8 cellular contexts compared by ENCODE assay signal in the genomic region with DNA sequence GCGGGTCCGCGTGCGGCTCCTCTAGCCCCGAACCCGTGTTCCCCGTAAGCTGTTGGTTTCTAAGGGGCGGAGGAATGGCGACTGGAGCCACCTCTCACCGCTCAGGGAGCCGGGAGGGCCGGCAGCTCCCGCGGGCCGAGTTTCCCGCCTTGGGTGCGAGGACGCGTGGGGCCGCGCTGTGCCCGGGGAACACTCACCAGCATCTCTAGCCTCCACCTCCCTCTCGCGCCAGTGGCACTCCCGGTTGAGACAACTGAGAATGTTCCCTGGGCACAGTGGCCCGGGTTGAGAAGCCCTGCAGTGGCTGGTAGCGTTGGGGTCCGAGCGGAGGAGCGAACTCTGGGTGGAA. TPM values are rescaled to one million over a fixed set of nuclear protein-coding genes. Genes with fewer than 3 reads are reported as not detected.
A peak's percentile ranks its signal among the peaks of the same experiment; 100 is the strongest.
DNase-seq lines count a peak whose midpoint lies in the region; FAIRE-seq and TF ChIP-seq lines count a peak whose summit lies in the region.

No MANE protein-coding gene starts in this region.

- peak overlapping the region; percentile 89 for H3K9ac ChIP-seq in astrocyte (ENCODE audit: low read length)

- H3K27ac ChIP-seq in astrocyte (ENCODE audit: low read depth, low read length) (peak overlapping the region; percentile 80), stomach (peak overlapping the region; percentile 87 to 93 (median 90))

- H3K36me3 ChIP-seq in astrocyte (ENCODE audit: insufficient read depth, low read length) (peaks cover 2% of the 10 kb centered on the region), stomach (peaks cover 18 to 41% (median 39%) of the 10 kb centered on the region in 4 donors)

- intact Hi-C loops in stomach (cut with DNase I; ENCODE audit: low total_unique reads) = no loop called here

- peaks cover 5% of the 10 kb centered on the region for H3K36me3 Mint-ChIP-seq in astrocyte (ENCODE audit: low read depth, unreplicated experiment)

- H3K9me3 Mint-ChIP-seq in astrocyte (ENCODE audit: unreplicated experiment) = no peaks in the 10 kb centered on the region

- H3K4me2 ChIP-seq in astrocyte (ENCODE audit: low read length) = peak overlapping the region; percentile 99

- H3K4me1 ChIP-seq in astrocyte (ENCODE audit: insufficient read depth, low read length) (peaks cover 15% of the 10 kb centered on the region), stomach (peaks cover 15 to 32% (median 28%) of the 10 kb centered on the region in 4 donors)

- peaks cover 29% of the 10 kb centered on the region for H3K79me2 ChIP-seq in astrocyte (ENCODE audit: insufficient read depth, low read length)

- H3K4me3 Mint-ChIP-seq in astrocyte (ENCODE audit: unreplicated experiment) = peak overlapping the region; percentile 88

- no peak for TF ChIP-seq EP300 in stomach (IDR thresholded peaks at IDR 0.05)

- peaks cover 9% of the 10 kb centered on the region for H3K27me3 Mint-ChIP-seq in astrocyte (ENCODE audit: low read depth, unreplicated experiment)

- TF ChIP-seq CTCF in astrocyte (IDR thresholded peaks at IDR 0.05; ENCODE audit: insufficient read depth, low read depth, low read length) (no peak), stomach (IDR thresholded peaks at IDR 0.05) (no peak)

- TF ChIP-seq POLR2A in stomach (IDR thresholded peaks at IDR 0.05) = no peak

- no peaks in the 10 kb centered on the region for H3K9me3 ChIP-seq in astrocyte (ENCODE audit: insufficient read depth, low read depth, low read length)
- no peaks in the 10 kb centered on the region for H3K9me3 ChIP-seq in stomach

- H3K4me3 ChIP-seq in astrocyte (ENCODE audit: insufficient read depth, low read depth, low read length) (peak overlapping the region; percentile 76), stomach (peak overlapping the region; percentile 69 to 94 (median 86))

- H3K27me3 ChIP-seq in astrocyte (ENCODE audit: insufficient read depth, low read length) (no peaks in the 10 kb centered on the region), stomach (no peaks in the 10 kb centered on the region)

- no peak for FAIRE-seq in astrocyte (lab: Jason Lieb, UNC)

- peaks cover 13% of the 10 kb centered on the region for H4K20me1 ChIP-seq in astrocyte (ENCODE audit: insufficient read depth, low read length)

- DNase-seq in GM03348 (ENCODE audit: low spot score) (peak; percentile 60), HPDE6-E6E7 (ENCODE audit: extremely low spot score) (peak; percentile 11), astrocyte (ENCODE audit: low read depth) (no peak), iris pigment epithelial cell (ENCODE audit: low read depth) (peak; percentile 20), stomach (no peak), NCI-H524 (lab: John Stamatoyannopoulos, UW) (no peak), SKM-1 (lab: John Stamatoyannopoulos, UW; ENCODE audit: unreplicated experiment) (no peak), NCI-H226 (no peak)

- WGBS in stomach, 5 donors = 0 to 1% (median 1%) methylated on average over 13 to 30 of the region's 30 CpGs

- peaks cover 6% of the 10 kb centered on the region for H3K4me1 Mint-ChIP-seq in astrocyte (ENCODE audit: low read depth, unreplicated experiment)

- no peak overlapping the region for H3K27ac Mint-ChIP-seq in astrocyte (ENCODE audit: unreplicated experiment)

- H2AFZ ChIP-seq in astrocyte (ENCODE audit: low read depth, low read length) = peak overlapping the region; percentile 98

RNA-seq across cellular contexts. Expression of gene TELO2, which starts 0.6 kb away (rescaled TPM):
- total RNA-seq in astrocyte (21.1 and 22.0 TPM in 2 replicates), stomach (100 to 1,000 TPM in 2 of 5 donors, 10 to 100 TPM in 3; 23.5 to 107 (median 29.8) TPM)
- 10 to 100 TPM; 12.4 to 53.6 (median 34.4) TPM for polyA plus RNA-seq in stomach

RNA-seq across cellular contexts. Expression of gene PTX4, which starts 5.0 kb away (rescaled TPM):
- total RNA-seq in astrocyte (not detected in 2 replicates), stomach (not detected)
- not detected for polyA plus RNA-seq in stomach

RNA-seq across cellular contexts. Expression of gene CLCN7, which starts 18.9 kb away (rescaled TPM):
- 66.7 and 67.2 TPM in 2 replicates for total RNA-seq in astrocyte
- 100 to 1,000 TPM in 2 of 5 donors, 10 to 100 TPM in 3; 47.2 to 489 (median 69.1) TPM for total RNA-seq in stomach
- 10 to 100 TPM in 2 of 3 donors, 1 to 10 TPM in 1; 8.7 to 36.5 (median 27.3) TPM for polyA plus RNA-seq in stomach

RNA-seq across cellular contexts. Expression of gene TMEM204, which starts 39.7 kb away (rescaled TPM):
- total RNA-seq in astrocyte (not detected in 2 replicates), stomach (10 to 100 TPM in 3 of 5 donors, 1 to 10 TPM in 2; 2.7 to 45.8 (median 15.2) TPM)
- 10 to 100 TPM; 10.2 to 20.5 (median 19.9) TPM for polyA plus RNA-seq in stomach

RNA-seq across cellular contexts. Expression of gene CCDC154, which starts 49.4 kb away (rescaled TPM):
- 1.4 and 1.5 TPM in 2 replicates for total RNA-seq in astrocyte
- total RNA-seq in stomach = not detected
- polyA plus RNA-seq in stomach = 1 to 10 TPM in 2 of 3 donors, under 1 TPM in 1; 0.31 to 4.5 (median 3.1) TPM

Comparison
In these comparisons a context has a peak if more than half of its experiments do, and no peak if none do; other contexts are left out.
1. DNase-seq: peak in GM03348 (single experiment), HPDE6-E6E7 (single experiment) and iris pigment epithelial cell (single experiment); none in astrocyte (single experiment), stomach (single experiment), NCI-H524 (0 of 2), SKM-1 (single experiment) and NCI-H226 (single experiment).